Comparison of ENCODE assay signal across 8 cellular contexts in genomic region chr18:35174093-35174731, GRCh38.
DNase-seq lines count a peak whose midpoint lies in the region; ATAC-seq and TF ChIP-seq lines count a peak whose summit lies in the region.

No MANE protein-coding gene starts in this region.

- intact Hi-C loops in CD8-positive, alpha-beta T cell (cut with DNase I, micrococcal nuclease): no loop called here

- H3K27ac Mint-ChIP-seq in CD8-positive, alpha-beta T cell: no peak overlapping the region

- no peaks in the 10 kb centered on the region for H3K36me3 Mint-ChIP-seq in CD8-positive, alpha-beta T cell

- POLR2A ChIA-PET in CD8-positive, alpha-beta T cell (lab: Charles Lee): no interaction called here

- no peak overlapping the region for H3K4me3 Mint-ChIP-seq in CD8-positive, alpha-beta T cell

- peaks cover 4% of the 10 kb centered on the region for H3K9me3 Mint-ChIP-seq in CD8-positive, alpha-beta T cell

- ATAC-seq in GM21515 (IDR thresholded peaks at IDR 0.05; ENCODE audit: unreplicated experiment) (peak; percentile 94), HG02852 (IDR thresholded peaks at IDR 0.05; ENCODE audit: unreplicated experiment) (no peak)
- no peak for ATAC-seq in CD8-positive, alpha-beta T cell

- peak; percentile 88 for DNase-seq in DMS53 (lab: John Stamatoyannopoulos, UW)
- DNase-seq in Kasumi-1 (lab: John Stamatoyannopoulos, UW): peak; percentile 38 to 43
- DNase-seq in SJCRH30: peak; percentile 41 to 76
- DNase-seq in CD8-positive, alpha-beta T cell: no peak
- DNase-seq in ACHN: no peak
- no peak for DNase-seq in NCI-H1694 treated with DMSO at 0.1 percent for 48 hours (lab: John Stamatoyannopoulos, UW)

- no peaks in the 10 kb centered on the region for H3K27me3 Mint-ChIP-seq in CD8-positive, alpha-beta T cell (ENCODE audit: low read depth)

- no peaks in the 10 kb centered on the region for H3K27me3 ChIP-seq in SJCRH30
- H3K27me3 ChIP-seq in CD8-positive, alpha-beta T cell (ENCODE audit: insufficient read depth, low read length): no peaks in the 10 kb centered on the region

- H3K4me1 Mint-ChIP-seq in CD8-positive, alpha-beta T cell (ENCODE audit: low read depth): peaks cover 10% of the 10 kb centered on the region

- in situ Hi-C loops in ACHN (cut with HindIII; ENCODE audit: low pct_ligation_motif_present, low pct_unique_long_range_greater_than_20kb, low sequenced_read_pairs): no loop called here

- no peak overlapping the region; the same call in 1 of the 2 replicates for H3K27ac ChIP-seq in SJCRH30
- H3K27ac ChIP-seq in CD8-positive, alpha-beta T cell (ENCODE audit: low read depth, low read length): no peak overlapping the region

- no peak for TF ChIP-seq CTCF in CD8-positive, alpha-beta T cell (IDR thresholded peaks at IDR 0.05)

- peaks cover 5% of the 10 kb centered on the region for H3K4me1 ChIP-seq in SJCRH30
- peaks cover 12% of the 10 kb centered on the region for H3K4me1 ChIP-seq in CD8-positive, alpha-beta T cell (ENCODE audit: insufficient read depth, low read length)

- no peaks in the 10 kb centered on the region for H3K9me3 ChIP-seq in SJCRH30 (replicated peaks)
- no peaks in the 10 kb centered on the region for H3K9me3 ChIP-seq in CD8-positive, alpha-beta T cell (ENCODE audit: low read length)

- H3K4me3 ChIP-seq in SJCRH30: no peak overlapping the region
- H3K4me3 ChIP-seq in CD8-positive, alpha-beta T cell (ENCODE audit: low read depth, low read length): no peak overlapping the region

- no peaks in the 10 kb centered on the region for H3K36me3 ChIP-seq in SJCRH30
- no peaks in the 10 kb centered on the region for H3K36me3 ChIP-seq in CD8-positive, alpha-beta T cell (ENCODE audit: insufficient read depth, low read length)

- CTCF ChIA-PET in CD8-positive, alpha-beta T cell (lab: Charles Lee): interaction anchor here (1.0 kb wide), 1 partner anchor 10 kb away, joined by 5 read pairs; no protein-coding TSS in a partner anchor

Comparison
In these comparisons a context has a peak if more than half of its experiments do, and no peak if none do; other contexts are left out.
1. DNase-seq: peak in DMS53 (single experiment), Kasumi-1 (2 of 2) and SJCRH30 (2 of 2); none in CD8-positive, alpha-beta T cell (0 of 7), ACHN (single experiment) and NCI-H1694 treated with DMSO at 0.1 percent for 48 hours (single experiment).